Comparison of ENCODE assay signal across 22 cellular contexts in the genomic region with DNA sequence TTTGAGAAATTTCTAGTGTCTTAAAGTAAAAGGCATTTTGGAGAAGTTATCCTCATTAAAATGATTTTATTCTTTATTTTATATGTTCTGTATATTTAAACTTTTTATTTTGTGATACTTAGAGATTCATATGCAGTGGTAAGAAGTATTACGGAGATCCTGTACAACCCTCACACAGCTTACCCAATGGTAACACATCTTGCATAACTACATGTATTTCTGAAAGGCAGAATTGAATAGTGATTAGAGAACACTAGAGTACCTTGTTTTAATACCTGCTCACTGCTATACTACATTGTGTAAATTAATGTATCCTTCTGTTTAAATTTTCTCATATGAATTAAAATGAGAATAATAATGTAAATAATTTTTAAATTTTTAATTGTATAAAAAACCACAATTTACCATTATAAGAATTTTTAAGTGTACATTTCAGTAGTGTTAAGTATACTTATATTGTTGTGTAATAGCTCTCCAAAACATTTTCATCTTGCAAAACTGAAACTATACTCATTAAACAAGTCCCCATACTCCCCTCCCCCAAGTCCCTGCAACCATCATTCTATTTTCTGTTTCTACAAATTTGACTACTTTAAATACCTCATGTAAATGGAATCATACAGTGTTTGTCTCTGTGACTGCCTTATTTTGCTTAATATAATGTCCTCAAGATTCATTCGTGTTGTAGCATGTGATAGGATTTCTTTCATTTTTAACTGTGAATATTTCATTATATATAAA.
"Had no signal": no experiment of that assay in that cellular context is flagged by ENCODE, and none has a peak within 500 bp of the region (broad histone marks: within the 10 kb centered on the region; RNA-seq: fewer than 3 reads in every experiment).

No MANE protein-coding gene starts in this region.

- H3K4me3 ChIP-seq: breast epithelium, colonic mucosa, heart left ventricle, thyroid gland had no signal

- H2AFZ ChIP-seq: parathyroid adenoma had no signal

- H3K4me1 ChIP-seq: breast epithelium, colonic mucosa, parathyroid adenoma, thyroid gland had no signal

- H3K36me3 ChIP-seq: breast epithelium, colonic mucosa, heart left ventricle, neutrophil, thyroid gland had no signal

- FAIRE-seq: endometrium, islet of Langerhans had no signal

- DNase-seq: activated B cell treated with CpG ODN at 0.5 μM for 24 hours; activated CD4-positive, alpha-beta memory T cell treated with anti-CD3 and anti-CD28 coated beads for 36 hours; activated CD4-positive, alpha-beta T cell treated with anti-CD3 and anti-CD28 coated beads for 4 hours; activated effector memory CD4-positive, alpha-beta T cell treated with Interleukin-2 at 50 U/mL for 16 hours; activated naive CD4-positive, alpha-beta T cell treated with anti-CD3 and anti-CD28 coated beads for 36 hours; activated naive CD8-positive, alpha-beta T cell treated with anti-CD3 and anti-CD28 coated beads, Interleukin-2, amount 10 ng/mL, durations not matched to agents 7 days and 5 days; activated T-cell treated with anti-CD3 and anti-CD28 coated beads, Interleukin-2, amount 50 U/mL, for 72 hours; amniotic stem cell; colonic mucosa; heart left ventricle; left cardiac atrium; mesenchymal stem cell; right cardiac atrium; stimulated activated CD4-positive, alpha-beta T cell treated with anti-CD3 and anti-CD28 coated beads, Interleukin-1b, Interleukin-23, amount 100 ng/mL, for 48 hours; substantia nigra; T1000; thyroid gland had no signal

- H3K9ac ChIP-seq: parathyroid adenoma had no signal

- H3K27ac ChIP-seq: breast epithelium, colonic mucosa, heart left ventricle, neutrophil, parathyroid adenoma, thyroid gland had no signal

- H3K27me3 ChIP-seq: breast epithelium, colonic mucosa, heart left ventricle, neutrophil, thyroid gland had no signal

- ATAC-seq: activated T-cell treated with anti-CD3 and anti-CD28 coated beads, Interleukin-2, amount 50 U/mL, for 72 hours; heart left ventricle; left cardiac atrium; right cardiac atrium had no signal

- H3K79me2 ChIP-seq: parathyroid adenoma had no signal

- H3K9me3 ChIP-seq: breast epithelium, colonic mucosa, heart left ventricle, neutrophil, thyroid gland had no signal
